ENCODE assay signal across 1 cellular context in genomic region chr14:31894351-31894750, GRCh38.
TF ChIP-seq lines count a peak whose summit lies in the region.

No MANE protein-coding gene starts in this region.

TF ChIP-seq in H1, 55 proteins besides CTCF, POLR2A, EP300 and RAD21 (continued from another document):
- TF ChIP-seq SIN3A (conservative IDR thresholded peaks at IDR 0.05 in 1 of 2, IDR thresholded peaks at IDR 0.05 in 1 of 2; ENCODE audit: low read depth in 1 of 2, low read length in 2 of 2): no peak
- no peak for TF ChIP-seq SIRT6 (IDR thresholded peaks at IDR 0.05; ENCODE audit: low read length)
- TF ChIP-seq CREB1 (IDR thresholded peaks at IDR 0.05): no peak
- TF ChIP-seq MAFK (IDR thresholded peaks at IDR 0.05; ENCODE audit: low read depth, low read length): no peak
- no peak for TF ChIP-seq RNF2 (IDR thresholded peaks at IDR 0.05; ENCODE audit: borderline replicate concordance, low read depth, low read length, missing control alignments, poor library complexity, severe bottlenecking)
- TF ChIP-seq SUZ12 (IDR thresholded peaks at IDR 0.05; ENCODE audit: low read length): no peak
- TF ChIP-seq TBP (IDR thresholded peaks at IDR 0.05; ENCODE audit: low read depth, low read length): no peak
- no peak for TF ChIP-seq NRF1 (IDR thresholded peaks at IDR 0.05; ENCODE audit: low read depth, low read length)
- TF ChIP-seq HDAC2 (IDR thresholded peaks at IDR 0.05; ENCODE audit: borderline replicate concordance in 1 of 2, low read depth in 2 of 2, low read length in 2 of 2): no peak
- no peak for TF ChIP-seq MAX (IDR thresholded peaks at IDR 0.05)
- TF ChIP-seq NANOG (IDR thresholded peaks at IDR 0.05; ENCODE audit: insufficient read depth, low read depth, low read length, poor library complexity, severe bottlenecking): no peak
- no peak for TF ChIP-seq JUND (IDR thresholded peaks at IDR 0.05; ENCODE audit: low read length)
- no peak for TF ChIP-seq TAF1 (IDR thresholded peaks at IDR 0.05; ENCODE audit: low read depth, low read length)
- TF ChIP-seq EGR1 (IDR thresholded peaks at IDR 0.05; ENCODE audit: borderline replicate concordance, low read depth, low read length): no peak
